Comparison of ENCODE assay signal across 1 cellular context in the genomic region with DNA sequence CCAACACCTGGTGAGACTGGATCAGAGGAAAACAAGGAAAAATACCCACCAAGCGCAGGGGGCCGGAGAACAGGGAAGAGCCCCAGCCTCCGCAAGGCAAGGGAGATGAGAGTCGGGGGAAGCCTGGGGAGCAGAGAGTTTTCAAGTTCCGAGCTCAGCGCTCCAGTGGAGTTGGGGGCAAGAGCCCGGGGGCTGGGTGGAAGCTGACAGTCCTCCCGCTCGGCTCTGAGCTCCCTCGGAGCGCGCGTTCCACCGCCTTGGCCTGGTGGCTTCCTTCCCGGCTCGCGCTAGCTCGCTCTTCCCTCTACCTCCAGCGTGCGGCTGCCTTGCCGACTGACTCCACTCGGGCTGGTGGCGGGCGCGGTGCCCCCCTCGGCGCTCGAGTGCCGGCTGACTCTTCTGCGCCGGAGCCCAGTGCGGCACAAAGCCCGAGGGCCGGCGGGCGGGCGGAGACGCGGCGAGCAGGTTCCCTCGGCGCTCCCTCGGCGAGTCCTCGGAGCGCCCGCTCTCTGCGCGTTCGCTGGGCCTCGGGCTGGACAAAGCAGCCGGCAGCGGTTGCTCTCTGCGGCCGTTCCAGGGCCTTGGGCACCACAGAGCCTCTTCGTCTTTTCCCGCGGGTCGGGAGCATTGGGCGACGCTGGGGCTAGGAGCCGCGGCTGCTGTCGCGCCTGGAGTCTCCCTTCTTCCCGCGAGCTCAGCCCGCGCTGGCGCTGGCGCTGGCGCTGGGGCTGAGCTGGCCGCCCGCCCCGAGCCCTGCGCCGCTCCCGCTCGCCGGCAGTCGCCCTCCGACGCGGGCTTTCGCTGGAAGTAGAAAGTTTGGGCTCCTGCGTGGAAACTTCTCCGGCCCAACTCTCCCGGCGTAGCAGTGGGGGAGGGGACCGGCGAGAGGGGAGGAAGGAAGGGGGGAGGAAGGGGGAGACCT.
TF ChIP-seq lines count a peak whose summit lies in the region.

No MANE protein-coding gene starts in this region.

TF ChIP-seq in HepG2, 621 proteins besides CTCF, POLR2A, EP300 and RAD21 (continued from another document and continues in another):
- TF ChIP-seq, protein P1, sequence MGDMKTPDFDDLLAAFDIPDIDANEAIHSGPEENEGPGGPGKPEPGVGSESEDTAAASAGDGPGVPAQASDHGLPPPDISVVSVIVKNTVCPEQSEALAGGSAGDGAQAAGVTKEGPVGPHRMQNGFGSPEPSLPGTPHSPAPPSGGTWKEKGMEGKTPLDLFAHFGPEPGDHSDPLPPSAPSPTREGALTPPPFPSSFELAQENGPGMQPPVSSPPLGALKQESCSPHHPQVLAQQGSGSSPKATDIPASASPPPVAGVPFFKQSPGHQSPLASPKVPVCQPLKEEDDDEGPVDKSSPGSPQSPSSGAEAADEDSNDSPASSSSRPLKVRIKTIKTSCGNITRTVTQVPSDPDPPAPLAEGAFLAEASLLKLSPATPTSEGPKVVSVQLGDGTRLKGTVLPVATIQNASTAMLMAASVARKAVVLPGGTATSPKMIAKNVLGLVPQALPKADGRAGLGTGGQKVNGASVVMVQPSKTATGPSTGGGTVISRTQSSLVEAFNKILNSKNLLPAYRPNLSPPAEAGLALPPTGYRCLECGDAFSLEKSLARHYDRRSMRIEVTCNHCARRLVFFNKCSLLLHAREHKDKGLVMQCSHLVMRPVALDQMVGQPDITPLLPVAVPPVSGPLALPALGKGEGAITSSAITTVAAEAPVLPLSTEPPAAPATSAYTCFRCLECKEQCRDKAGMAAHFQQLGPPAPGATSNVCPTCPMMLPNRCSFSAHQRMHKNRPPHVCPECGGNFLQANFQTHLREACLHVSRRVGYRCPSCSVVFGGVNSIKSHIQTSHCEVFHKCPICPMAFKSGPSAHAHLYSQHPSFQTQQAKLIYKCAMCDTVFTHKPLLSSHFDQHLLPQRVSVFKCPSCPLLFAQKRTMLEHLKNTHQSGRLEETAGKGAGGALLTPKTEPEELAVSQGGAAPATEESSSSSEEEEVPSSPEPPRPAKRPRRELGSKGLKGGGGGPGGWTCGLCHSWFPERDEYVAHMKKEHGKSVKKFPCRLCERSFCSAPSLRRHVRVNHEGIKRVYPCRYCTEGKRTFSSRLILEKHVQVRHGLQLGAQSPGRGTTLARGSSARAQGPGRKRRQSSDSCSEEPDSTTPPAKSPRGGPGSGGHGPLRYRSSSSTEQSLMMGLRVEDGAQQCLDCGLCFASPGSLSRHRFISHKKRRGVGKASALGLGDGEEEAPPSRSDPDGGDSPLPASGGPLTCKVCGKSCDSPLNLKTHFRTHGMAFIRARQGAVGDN (CRISPR knock-in tag; IDR thresholded peaks at IDR 0.05) = peak; percentile 54
- TF ChIP-seq BCL6 (CRISPR knock-in tag; IDR thresholded peaks at IDR 0.05) = peak; percentile 82; the same call in 1 of the 2 replicates
- peak; percentile 50; the same call in 1 of the 2 replicates for TF ChIP-seq ZNF777 (CRISPR knock-in tag; IDR thresholded peaks at IDR 0.05)
- 0 out of 2 replicates have a peak, but pooled peaks have one; percentile 22 for TF ChIP-seq ZNF891 (CRISPR knock-in tag; IDR thresholded peaks at IDR 0.05)
- TF ChIP-seq, protein P2, sequence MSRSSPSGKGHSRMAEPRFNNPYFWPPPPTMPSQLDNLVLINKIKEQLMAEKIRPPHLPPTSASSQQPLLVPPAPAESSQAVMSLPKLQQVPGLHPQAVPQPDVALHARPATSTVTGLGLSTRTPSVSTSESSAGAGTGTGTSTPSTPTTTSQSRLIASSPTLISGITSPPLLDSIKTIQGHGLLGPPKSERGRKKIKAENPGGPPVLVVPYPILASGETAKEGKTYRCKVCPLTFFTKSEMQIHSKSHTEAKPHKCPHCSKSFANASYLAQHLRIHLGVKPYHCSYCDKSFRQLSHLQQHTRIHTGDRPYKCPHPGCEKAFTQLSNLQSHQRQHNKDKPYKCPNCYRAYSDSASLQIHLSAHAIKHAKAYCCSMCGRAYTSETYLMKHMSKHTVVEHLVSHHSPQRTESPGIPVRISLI (CRISPR knock-in tag; IDR thresholded peaks at IDR 0.05; ENCODE audit: borderline replicate concordance) = no peak
- 0 out of 2 replicates have a peak, but pooled peaks have one; percentile 43 for TF ChIP-seq ZNF263 (CRISPR knock-in tag; IDR thresholded peaks at IDR 0.05)
- no peak for TF ChIP-seq MIER2 (CRISPR knock-in tag; IDR thresholded peaks at IDR 0.05)
- no peak for TF ChIP-seq ZNF446 (CRISPR knock-in tag; IDR thresholded peaks at IDR 0.05)
- TF ChIP-seq, protein P3, sequence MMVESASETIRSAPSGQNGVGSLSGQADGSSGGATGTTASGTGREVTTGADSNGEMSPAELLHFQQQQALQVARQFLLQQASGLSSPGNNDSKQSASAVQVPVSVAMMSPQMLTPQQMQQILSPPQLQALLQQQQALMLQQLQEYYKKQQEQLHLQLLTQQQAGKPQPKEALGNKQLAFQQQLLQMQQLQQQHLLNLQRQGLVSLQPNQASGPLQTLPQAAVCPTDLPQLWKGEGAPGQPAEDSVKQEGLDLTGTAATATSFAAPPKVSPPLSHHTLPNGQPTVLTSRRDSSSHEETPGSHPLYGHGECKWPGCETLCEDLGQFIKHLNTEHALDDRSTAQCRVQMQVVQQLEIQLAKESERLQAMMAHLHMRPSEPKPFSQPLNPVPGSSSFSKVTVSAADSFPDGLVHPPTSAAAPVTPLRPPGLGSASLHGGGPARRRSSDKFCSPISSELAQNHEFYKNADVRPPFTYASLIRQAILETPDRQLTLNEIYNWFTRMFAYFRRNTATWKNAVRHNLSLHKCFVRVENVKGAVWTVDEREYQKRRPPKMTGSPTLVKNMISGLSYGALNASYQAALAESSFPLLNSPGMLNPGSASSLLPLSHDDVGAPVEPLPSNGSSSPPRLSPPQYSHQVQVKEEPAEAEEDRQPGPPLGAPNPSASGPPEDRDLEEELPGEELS (CRISPR knock-in tag; IDR thresholded peaks at IDR 0.05) = no peak
- TF ChIP-seq SOX13 (IDR thresholded peaks at IDR 0.05) = no peak
- TF ChIP-seq SOX13 (CRISPR knock-in tag; conservative IDR thresholded peaks at IDR 0.05 in 1 of 2, IDR thresholded peaks at IDR 0.05 in 1 of 2) = 0 out of 4 replicates have a peak, but pooled peaks of 1 of the 2 experiments have one; percentile 12
- TF ChIP-seq FOSL1 (CRISPR knock-in tag; IDR thresholded peaks at IDR 0.05; ENCODE audit: borderline replicate concordance) = no peak
- TF ChIP-seq MYNN (CRISPR knock-in tag; IDR thresholded peaks at IDR 0.05; ENCODE audit: low read depth) = 0 out of 2 replicates have a peak, but pooled peaks have one; percentile 40
- TF ChIP-seq ZFX (CRISPR knock-in tag; IDR thresholded peaks at IDR 0.05; ENCODE audit: low read depth) = peak; percentile 24; the same call in 1 of the 2 replicates
- no peak for TF ChIP-seq JARID2 (CRISPR knock-in tag; IDR thresholded peaks at IDR 0.05; ENCODE audit: insufficient replicate concordance)
- no peak for TF ChIP-seq ZBTB3 (CRISPR knock-in tag; IDR thresholded peaks at IDR 0.05; ENCODE audit: borderline replicate concordance, low read depth)
- no peak for TF ChIP-seq NFKBIZ (CRISPR knock-in tag; IDR thresholded peaks at IDR 0.05)
- TF ChIP-seq, protein P4, sequence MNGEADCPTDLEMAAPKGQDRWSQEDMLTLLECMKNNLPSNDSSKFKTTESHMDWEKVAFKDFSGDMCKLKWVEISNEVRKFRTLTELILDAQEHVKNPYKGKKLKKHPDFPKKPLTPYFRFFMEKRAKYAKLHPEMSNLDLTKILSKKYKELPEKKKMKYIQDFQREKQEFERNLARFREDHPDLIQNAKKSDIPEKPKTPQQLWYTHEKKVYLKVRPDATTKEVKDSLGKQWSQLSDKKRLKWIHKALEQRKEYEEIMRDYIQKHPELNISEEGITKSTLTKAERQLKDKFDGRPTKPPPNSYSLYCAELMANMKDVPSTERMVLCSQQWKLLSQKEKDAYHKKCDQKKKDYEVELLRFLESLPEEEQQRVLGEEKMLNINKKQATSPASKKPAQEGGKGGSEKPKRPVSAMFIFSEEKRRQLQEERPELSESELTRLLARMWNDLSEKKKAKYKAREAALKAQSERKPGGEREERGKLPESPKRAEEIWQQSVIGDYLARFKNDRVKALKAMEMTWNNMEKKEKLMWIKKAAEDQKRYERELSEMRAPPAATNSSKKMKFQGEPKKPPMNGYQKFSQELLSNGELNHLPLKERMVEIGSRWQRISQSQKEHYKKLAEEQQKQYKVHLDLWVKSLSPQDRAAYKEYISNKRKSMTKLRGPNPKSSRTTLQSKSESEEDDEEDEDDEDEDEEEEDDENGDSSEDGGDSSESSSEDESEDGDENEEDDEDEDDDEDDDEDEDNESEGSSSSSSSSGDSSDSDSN (CRISPR knock-in tag; IDR thresholded peaks at IDR 0.05) = peak; percentile 75; the same call in 1 of the 2 replicates
- TF ChIP-seq ARNT2 (CRISPR knock-in tag; IDR thresholded peaks at IDR 0.05; ENCODE audit: low read depth) = 0 out of 2 replicates have a peak, but pooled peaks have one; percentile 45
- TF ChIP-seq TSC22D2 (CRISPR knock-in tag; IDR thresholded peaks at IDR 0.05; ENCODE audit: borderline replicate concordance) = 0 out of 2 replicates have a peak, but pooled peaks have one; percentile 32
- TF ChIP-seq, protein P5, sequence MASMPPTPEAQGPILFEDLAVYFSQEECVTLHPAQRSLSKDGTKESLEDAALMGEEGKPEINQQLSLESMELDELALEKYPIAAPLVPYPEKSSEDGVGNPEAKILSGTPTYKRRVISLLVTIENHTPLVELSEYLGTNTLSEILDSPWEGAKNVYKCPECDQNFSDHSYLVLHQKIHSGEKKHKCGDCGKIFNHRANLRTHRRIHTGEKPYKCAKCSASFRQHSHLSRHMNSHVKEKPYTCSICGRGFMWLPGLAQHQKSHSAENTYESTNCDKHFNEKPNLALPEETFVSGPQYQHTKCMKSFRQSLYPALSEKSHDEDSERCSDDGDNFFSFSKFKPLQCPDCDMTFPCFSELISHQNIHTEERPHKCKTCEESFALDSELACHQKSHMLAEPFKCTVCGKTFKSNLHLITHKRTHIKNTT (CRISPR knock-in tag; IDR thresholded peaks at IDR 0.05) = no peak
- TF ChIP-seq CAMTA2 (CRISPR knock-in tag; IDR thresholded peaks at IDR 0.05; ENCODE audit: borderline replicate concordance) = no peak
- TF ChIP-seq EZH2 (conservative IDR thresholded peaks at IDR 0.05; ENCODE audit: low read depth, low read length) = peak; percentile 45
- peak; percentile 52 for TF ChIP-seq HNRNPLL (IDR thresholded peaks at IDR 0.05; ENCODE audit: low read depth, low read length, poor library complexity, severe bottlenecking)
- TF ChIP-seq ZNF138 (CRISPR knock-in tag; IDR thresholded peaks at IDR 0.05; ENCODE audit: low read depth) = 0 out of 2 replicates have a peak, but pooled peaks have one; percentile 25
- TF ChIP-seq, protein P6, sequence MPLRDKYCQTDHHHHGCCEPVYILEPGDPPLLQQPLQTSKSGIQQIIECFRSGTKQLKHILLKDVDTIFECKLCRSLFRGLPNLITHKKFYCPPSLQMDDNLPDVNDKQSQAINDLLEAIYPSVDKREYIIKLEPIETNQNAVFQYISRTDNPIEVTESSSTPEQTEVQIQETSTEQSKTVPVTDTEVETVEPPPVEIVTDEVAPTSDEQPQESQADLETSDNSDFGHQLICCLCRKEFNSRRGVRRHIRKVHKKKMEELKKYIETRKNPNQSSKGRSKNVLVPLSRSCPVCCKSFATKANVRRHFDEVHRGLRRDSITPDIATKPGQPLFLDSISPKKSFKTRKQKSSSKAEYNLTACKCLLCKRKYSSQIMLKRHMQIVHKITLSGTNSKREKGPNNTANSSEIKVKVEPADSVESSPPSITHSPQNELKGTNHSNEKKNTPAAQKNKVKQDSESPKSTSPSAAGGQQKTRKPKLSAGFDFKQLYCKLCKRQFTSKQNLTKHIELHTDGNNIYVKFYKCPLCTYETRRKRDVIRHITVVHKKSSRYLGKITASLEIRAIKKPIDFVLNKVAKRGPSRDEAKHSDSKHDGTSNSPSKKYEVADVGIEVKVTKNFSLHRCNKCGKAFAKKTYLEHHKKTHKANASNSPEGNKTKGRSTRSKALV (CRISPR knock-in tag; IDR thresholded peaks at IDR 0.05) = peak; percentile 99
- TF ChIP-seq ASH2L (IDR thresholded peaks at IDR 0.05; ENCODE audit: insufficient read length, low read depth, low read length) = peak; percentile 24
- TF ChIP-seq ATF7-NPFF (CRISPR knock-in tag; IDR thresholded peaks at IDR 0.05; ENCODE audit: low read depth) = peak; percentile 64; the same call in 1 of the 2 replicates
- TF ChIP-seq LCORL (IDR thresholded peaks at IDR 0.05) = no peak
- peak; percentile 48; the same call in 1 of the 2 replicates for TF ChIP-seq LCORL (CRISPR knock-in tag; IDR thresholded peaks at IDR 0.05)
- TF ChIP-seq ZNF7 (CRISPR knock-in tag; IDR thresholded peaks at IDR 0.05) = no peak
- peak; percentile 94 for TF ChIP-seq MTF2 (CRISPR knock-in tag; IDR thresholded peaks at IDR 0.05; ENCODE audit: borderline replicate concordance)
- peak; percentile 35; the same call in 1 of the 2 replicates for TF ChIP-seq MTA1 (CRISPR knock-in tag; IDR thresholded peaks at IDR 0.05; ENCODE audit: borderline replicate concordance)
- 0 out of 2 replicates have a peak, but pooled peaks have one; percentile 3 for TF ChIP-seq FOSL2 (CRISPR knock-in tag; IDR thresholded peaks at IDR 0.05)
- TF ChIP-seq NRL (CRISPR knock-in tag; IDR thresholded peaks at IDR 0.05; ENCODE audit: borderline replicate concordance) = 0 out of 2 replicates have a peak, but pooled peaks have one; percentile 21
- TF ChIP-seq, protein P7, sequence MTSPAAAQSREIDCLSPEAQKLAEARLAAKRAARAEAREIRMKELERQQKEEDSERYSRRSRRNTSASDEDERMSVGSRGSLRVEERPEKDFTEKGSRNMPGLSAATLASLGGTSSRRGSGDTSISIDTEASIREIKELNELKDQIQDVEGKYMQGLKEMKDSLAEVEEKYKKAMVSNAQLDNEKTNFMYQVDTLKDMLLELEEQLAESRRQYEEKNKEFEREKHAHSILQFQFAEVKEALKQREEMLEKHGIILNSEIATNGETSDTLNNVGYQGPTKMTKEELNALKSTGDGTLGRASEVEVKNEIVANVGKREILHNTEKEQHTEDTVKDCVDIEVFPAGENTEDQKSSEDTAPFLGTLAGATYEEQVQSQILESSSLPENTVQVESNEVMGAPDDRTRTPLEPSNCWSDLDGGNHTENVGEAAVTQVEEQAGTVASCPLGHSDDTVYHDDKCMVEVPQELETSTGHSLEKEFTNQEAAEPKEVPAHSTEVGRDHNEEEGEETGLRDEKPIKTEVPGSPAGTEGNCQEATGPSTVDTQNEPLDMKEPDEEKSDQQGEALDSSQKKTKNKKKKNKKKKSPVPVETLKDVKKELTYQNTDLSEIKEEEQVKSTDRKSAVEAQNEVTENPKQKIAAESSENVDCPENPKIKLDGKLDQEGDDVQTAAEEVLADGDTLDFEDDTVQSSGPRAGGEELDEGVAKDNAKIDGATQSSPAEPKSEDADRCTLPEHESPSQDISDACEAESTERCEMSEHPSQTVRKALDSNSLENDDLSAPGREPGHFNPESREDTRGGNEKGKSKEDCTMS (CRISPR knock-in tag; conservative IDR thresholded peaks at IDR 0.05) = no peak
- 0 out of 2 replicates have a peak, but pooled peaks have one; percentile 29 for TF ChIP-seq RNF2 (conservative IDR thresholded peaks at IDR 0.05; ENCODE audit: low read depth)
- peak; percentile 69; the same call in 1 of the 2 replicates for TF ChIP-seq EED (CRISPR knock-in tag; IDR thresholded peaks at IDR 0.05)
- TF ChIP-seq, protein P8, sequence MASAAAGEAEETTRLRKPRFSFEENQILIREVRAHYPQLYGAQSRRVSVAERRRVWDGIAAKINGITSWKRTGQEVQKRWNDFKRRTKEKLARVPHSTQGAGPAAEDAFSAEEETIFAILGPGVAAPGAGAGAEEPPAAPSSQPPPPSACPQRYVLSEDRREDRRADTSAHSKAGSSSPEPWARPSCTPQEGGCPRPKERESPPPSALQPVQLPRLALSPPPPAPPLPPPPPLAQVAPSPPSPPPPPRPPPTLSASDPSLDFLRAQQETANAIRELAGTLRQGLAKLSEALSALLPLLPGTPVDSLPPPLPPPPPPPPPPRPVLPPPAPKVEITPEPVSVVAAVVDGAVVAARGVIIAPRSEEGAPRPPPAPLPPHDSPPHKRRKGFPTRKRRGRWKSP (CRISPR knock-in tag; IDR thresholded peaks at IDR 0.05) = peak; percentile 99
- no peak; the same call in 1 of the 2 replicates for TF ChIP-seq CBX2 (IDR thresholded peaks at IDR 0.05; ENCODE audit: low read depth, low read length)
- peak; percentile 97 for TF ChIP-seq CBX2 (CRISPR knock-in tag; IDR thresholded peaks at IDR 0.05; ENCODE audit: low read depth)
- peak; percentile 28; the same call in 1 of the 2 replicates for TF ChIP-seq GABPB1 (CRISPR knock-in tag; IDR thresholded peaks at IDR 0.05)
